Comparison of ENCODE assay signal across 8 cellular contexts in genomic region chr3:105869982-105870381, GRCh38. TPM values are rescaled to one million over a fixed set of nuclear protein-coding genes. Genes with fewer than 3 reads are reported as not detected.
DNase-seq lines count a peak whose midpoint lies in the region; ATAC-seq and TF ChIP-seq lines count a peak whose summit lies in the region.

No MANE protein-coding gene starts in this region.

- no peaks in the 10 kb centered on the region for H3K9me3 ChIP-seq in CD8-positive, alpha-beta T cell (ENCODE audit: low read length)
- H3K9me3 ChIP-seq in osteoblast (ENCODE audit: low read depth, low read length), result no peaks in the 10 kb centered on the region

- CTCF ChIA-PET in CD8-positive, alpha-beta T cell (lab: Charles Lee), result interaction anchor here (1.7 kb wide), 1 partner anchor 35 kb away, joined by 3 read pairs; no protein-coding TSS in a partner anchor

- peak overlapping the region; percentile 93 for H3K27ac Mint-ChIP-seq in CD8-positive, alpha-beta T cell
- H3K27ac Mint-ChIP-seq in effector memory CD8-positive, alpha-beta T cell, result peak overlapping the region; percentile 94 to 96

- H2AFZ ChIP-seq in osteoblast (ENCODE audit: low read length), result peak overlapping the region; percentile 1

- intact Hi-C loops in CD8-positive, alpha-beta T cell (cut with DNase I, micrococcal nuclease), result loop anchor here (1.0 to 10.0 kb wide), 14 partner anchors 7 to 1655 kb away; partner anchors contain the start of gene BBX (in 1 of the 2)

- H3K79me2 ChIP-seq in osteoblast (ENCODE audit: insufficient read depth, low read length), result peaks cover 48% of the 10 kb centered on the region

- H3K4me2 ChIP-seq in osteoblast (ENCODE audit: insufficient read depth, low read length), result peak overlapping the region; percentile 86

- H3K4me1 ChIP-seq in CD8-positive, alpha-beta T cell (ENCODE audit: insufficient read depth, low read length), result peaks cover 25% of the 10 kb centered on the region
- H3K4me1 ChIP-seq in osteoblast (ENCODE audit: insufficient read depth, low read length), result peaks cover 19% of the 10 kb centered on the region

- ATAC-seq in CD8-positive, alpha-beta T cell, result no peak
- no peak for ATAC-seq in effector memory CD8-positive, alpha-beta T cell (replicated peaks)

- peaks cover 32% of the 10 kb centered on the region for H3K36me3 Mint-ChIP-seq in CD8-positive, alpha-beta T cell
- H3K36me3 Mint-ChIP-seq in effector memory CD8-positive, alpha-beta T cell (ENCODE audit: insufficient read depth), result peaks cover 34% of the 10 kb centered on the region

- H3K27ac ChIP-seq in CD8-positive, alpha-beta T cell (ENCODE audit: low read depth, low read length), result peak overlapping the region; percentile 77
- H3K27ac ChIP-seq in osteoblast (ENCODE audit: low read depth, low read length), result peak overlapping the region; percentile 88

- peaks cover 41% of the 10 kb centered on the region for H3K4me1 Mint-ChIP-seq in CD8-positive, alpha-beta T cell (ENCODE audit: low read depth)
- peaks cover 20 to 31% of the 10 kb centered on the region in 2 donors for H3K4me1 Mint-ChIP-seq in effector memory CD8-positive, alpha-beta T cell (ENCODE audit: low read depth in 2 of 2)

- POLR2A ChIA-PET in CD8-positive, alpha-beta T cell (lab: Charles Lee), result interaction anchor here (0.8 to 1.8 kb wide), 4 partner anchors 9 to 331 kb away, joined by 3 to 8 read pairs (median 4); no protein-coding TSS in a partner anchor

- no peak for DNase-seq in CD8-positive, alpha-beta T cell
- DNase-seq in NCI-H524 treated with DMSO at 0.1 percent for 48 hours (lab: John Stamatoyannopoulos, UW), result peak; percentile 43
- DNase-seq in effector memory CD8-positive, alpha-beta T cell, result no peak
- no peak for DNase-seq in osteoblast (ENCODE audit: insufficient read length, low spot score, missing footprints)
- no peak for DNase-seq in glomerular visceral epithelial cell (ENCODE audit: extremely low spot score)
- DNase-seq in foreskin melanocyte, result no peak
- DNase-seq in NCI-H1092 treated with DMSO at 0.1 percent for 48 hours (lab: John Stamatoyannopoulos, UW), result no peak
- DNase-seq in NCI-H1436 (lab: John Stamatoyannopoulos, UW), result no peak

- peaks cover 7% of the 10 kb centered on the region for H4K20me1 ChIP-seq in osteoblast (ENCODE audit: insufficient read depth, low read length)

- TF ChIP-seq CTCF in CD8-positive, alpha-beta T cell (IDR thresholded peaks at IDR 0.05), result no peak
- TF ChIP-seq CTCF in osteoblast (IDR thresholded peaks at IDR 0.05; ENCODE audit: extremely low read depth, low read depth, low read length), result no peak

- no peaks in the 10 kb centered on the region for H3K36me3 ChIP-seq in CD8-positive, alpha-beta T cell (ENCODE audit: insufficient read depth, low read length)
- H3K36me3 ChIP-seq in osteoblast (ENCODE audit: insufficient read depth, low read length), result peaks cover 9% of the 10 kb centered on the region

- H3K4me3 Mint-ChIP-seq in CD8-positive, alpha-beta T cell, result peak overlapping the region; percentile 93
- H3K4me3 Mint-ChIP-seq in effector memory CD8-positive, alpha-beta T cell, result peak overlapping the region in 1 of 2 donors; percentile 93

- no peak overlapping the region for H3K4me3 ChIP-seq in CD8-positive, alpha-beta T cell (ENCODE audit: low read depth, low read length)
- H3K4me3 ChIP-seq in osteoblast (ENCODE audit: insufficient read depth, low read length), result peak overlapping the region; percentile 79

- no peaks in the 10 kb centered on the region for H3K9me3 Mint-ChIP-seq in CD8-positive, alpha-beta T cell
- no peaks in the 10 kb centered on the region for H3K9me3 Mint-ChIP-seq in effector memory CD8-positive, alpha-beta T cell

- no peaks in the 10 kb centered on the region for H3K27me3 Mint-ChIP-seq in CD8-positive, alpha-beta T cell (ENCODE audit: low read depth)
- H3K27me3 Mint-ChIP-seq in effector memory CD8-positive, alpha-beta T cell, result no peaks in the 10 kb centered on the region

- no peaks in the 10 kb centered on the region for H3K27me3 ChIP-seq in CD8-positive, alpha-beta T cell (ENCODE audit: insufficient read depth, low read length)
- H3K27me3 ChIP-seq in osteoblast (ENCODE audit: insufficient read depth, low read length), result no peaks in the 10 kb centered on the region

RNA-seq across cellular contexts. Expression of gene CBLB, which starts 1.2 kb away (rescaled TPM):
- 100 to 1,000 TPM; 133 to 140 TPM for total RNA-seq in CD8-positive, alpha-beta T cell
- 108 and 128 TPM in 2 replicates for total RNA-seq in osteoblast
